Comparison of ENCODE assay signal across 24 cellular contexts in the genomic region with DNA sequence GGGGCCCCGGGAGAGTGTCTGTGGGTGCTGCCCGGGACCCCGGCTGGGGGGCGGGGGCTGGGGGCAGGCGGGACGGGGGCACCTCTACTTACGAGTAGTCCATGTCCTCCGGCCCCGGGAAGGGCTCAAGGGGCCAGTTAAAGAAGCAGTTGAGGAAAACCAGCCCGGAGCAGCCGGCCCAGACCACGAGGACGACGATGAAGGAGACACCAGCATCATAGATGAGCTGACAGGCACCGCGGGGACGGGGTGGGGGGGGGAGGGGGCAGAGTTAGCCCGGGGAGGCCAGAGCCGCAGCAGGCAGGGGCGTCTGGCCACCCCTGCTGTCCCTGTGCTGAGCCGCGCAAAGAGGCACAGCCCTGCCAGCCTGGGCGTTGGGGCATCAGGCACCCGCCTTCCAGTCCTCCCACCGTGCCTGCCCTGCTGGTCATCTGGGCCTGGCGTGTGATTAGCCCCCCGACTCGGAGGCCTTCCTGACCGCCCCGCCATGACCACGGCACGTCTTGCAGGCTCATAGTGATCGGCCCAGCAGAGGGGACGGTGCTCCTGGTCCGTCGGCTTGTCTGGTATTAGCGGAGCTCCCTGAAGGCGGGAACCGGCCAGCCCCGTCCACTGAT. TPM values are rescaled to one million over a fixed set of nuclear protein-coding genes. Genes with fewer than 3 reads are reported as not detected.
DNase-seq lines count a peak whose midpoint lies in the region; ATAC-seq and TF ChIP-seq lines count a peak whose summit lies in the region.
"Had no signal": no experiment of that assay in that cellular context is flagged by ENCODE, and none has a peak within 500 bp of the region (broad histone marks: within the 10 kb centered on the region; RNA-seq: fewer than 3 reads in every experiment).

No MANE protein-coding gene starts in this region.

- H3K4me3 ChIP-seq in OCI-LY1 (ENCODE audit: low read depth, low read length, poor library complexity, severe bottlenecking) (no peak overlapping the region), hepatocyte (no peak overlapping the region), lower lobe of right lung (no peak overlapping the region)
- H3K4me3 ChIP-seq: K562, left ventricle myocardium inferior had no signal

- H2AFZ ChIP-seq in OCI-LY1 (ENCODE audit: low read length) (no peak overlapping the region), hepatocyte (no peak overlapping the region)

- intact Hi-C loops in lower lobe of right lung (cut with DNase I) = no loop called here

- H3K4me1 ChIP-seq in OCI-LY1 (ENCODE audit: insufficient read depth, low read length, severe bottlenecking) = peaks cover 36% of the 10 kb centered on the region
- H3K4me1 ChIP-seq in hepatocyte (ENCODE audit: insufficient read depth) = peaks cover 47% of the 10 kb centered on the region
- H3K4me1 ChIP-seq in lower lobe of right lung = peaks cover 21% of the 10 kb centered on the region

- H3K36me3 ChIP-seq in OCI-LY1 (ENCODE audit: insufficient read depth, low read length) (peaks cover 69% of the 10 kb centered on the region), hepatocyte (replicated peaks; ENCODE audit: insufficient read depth, low read depth) (no peaks in the 10 kb centered on the region), lower lobe of right lung (peaks cover 30% of the 10 kb centered on the region)
- H3K36me3 ChIP-seq: left ventricle myocardium inferior had no signal

- H3K9me3 Mint-ChIP-seq in stimulated activated naive B cell treated with anti-CD40 and anti-IgM and Interleukin-4, amounts not matched to agents 10 μg/mL and 1 μg/mL and 100 μg/mL, for 72 hours = no peaks in the 10 kb centered on the region
- H3K9me3 Mint-ChIP-seq: activated naive CD8-positive, alpha-beta T cell treated with anti-CD3 and anti-CD28 coated beads, Interleukin-2, amount 10 ng/mL, durations not matched to agents 7 days and 5 days; CD4-positive, alpha-beta T cell; central memory CD8-positive, alpha-beta T cell; mesothelial cell of epicardium; natural killer cell had no signal

- H3K4me1 Mint-ChIP-seq in stimulated activated naive B cell treated with anti-CD40 and anti-IgM and Interleukin-4, amounts not matched to agents 10 μg/mL and 1 μg/mL and 100 μg/mL, for 72 hours = peaks cover 38 to 66% of the 10 kb centered on the region in 2 donors
- H3K4me1 Mint-ChIP-seq: central memory CD8-positive, alpha-beta T cell had no signal

- H3K79me2 ChIP-seq in OCI-LY1 (ENCODE audit: insufficient read depth, low read length) = no peaks in the 10 kb centered on the region
- no peaks in the 10 kb centered on the region for H3K79me2 ChIP-seq in hepatocyte

- H3K4me2 ChIP-seq in OCI-LY1 (ENCODE audit: low read length) (no peak overlapping the region), hepatocyte (no peak overlapping the region)

- peak; percentile 14 for DNase-seq in ELF-1 (ENCODE audit: low read depth, low spot score)
- DNase-seq in hepatocyte (ENCODE audit: low spot score) = peak; percentile 7
- no peak for DNase-seq in stimulated activated naive B cell treated with anti-CD40 and anti-IgM and Interleukin-4, amounts not matched to agents 10 μg/mL and 1 μg/mL and 100 μg/mL, for 72 hours
- no peak for DNase-seq in lower lobe of right lung
- DNase-seq in NCI-H1694 treated with DMSO at 0.1 percent for 48 hours (lab: John Stamatoyannopoulos, UW) = no peak
- DNase-seq: activated CD4-positive, alpha-beta T cell treated with anti-CD3 and anti-CD28 coated beads for 48 hours; activated CD8-positive, alpha-beta memory T cell treated with anti-CD3 and anti-CD28 coated beads for 24 hours; activated effector memory CD4-positive, alpha-beta T cell treated with anti-CD3 and anti-CD28 coated beads, Interleukin-2, amount 50 U/mL, for 16 hours; activated naive CD8-positive, alpha-beta T cell treated with anti-CD3 and anti-CD28 coated beads, Interleukin-2, amount 10 ng/mL, durations not matched to agents 7 days and 5 days; activated T-cell treated with anti-CD3 and anti-CD28 coated beads, Interleukin-2, amount 50 U/mL, for 1 hour; CD4-positive, alpha-beta T cell; dermis blood vessel endothelial cell; HCEC 1CT; left ventricle myocardium inferior; natural killer cell; NCI-H1436; NCI-H510A; OCI-M1; small intestine had no signal

- H3K27ac ChIP-seq in OCI-LY1 (ENCODE audit: low read depth, low read length, poor library complexity, severe bottlenecking) (peak overlapping the region; percentile 90), hepatocyte (no peak overlapping the region), lower lobe of right lung (no peak overlapping the region)

- no peaks in the 10 kb centered on the region for H3K27me3 Mint-ChIP-seq in stimulated activated naive B cell treated with anti-CD40 and anti-IgM and Interleukin-4, amounts not matched to agents 10 μg/mL and 1 μg/mL and 100 μg/mL, for 72 hours
- H3K27me3 Mint-ChIP-seq: activated naive CD8-positive, alpha-beta T cell treated with anti-CD3 and anti-CD28 coated beads, Interleukin-2, amount 10 ng/mL, durations not matched to agents 7 days and 5 days; CD4-positive, alpha-beta T cell; central memory CD8-positive, alpha-beta T cell had no signal

- H3K36me3 Mint-ChIP-seq in stimulated activated naive B cell treated with anti-CD40 and anti-IgM and Interleukin-4, amounts not matched to agents 10 μg/mL and 1 μg/mL and 100 μg/mL, for 72 hours = peaks cover 34 to 57% of the 10 kb centered on the region in 2 donors
- H3K36me3 Mint-ChIP-seq: activated naive CD8-positive, alpha-beta T cell treated with anti-CD3 and anti-CD28 coated beads, Interleukin-2, amount 10 ng/mL, durations not matched to agents 7 days and 5 days; mesothelial cell of epicardium; natural killer cell had no signal

- no peak for ATAC-seq in stimulated activated naive B cell treated with anti-CD40 and anti-IgM and Interleukin-4, amounts not matched to agents 10 μg/mL and 1 μg/mL and 100 μg/mL, for 72 hours (replicated peaks)
- ATAC-seq in HG03135 (IDR thresholded peaks at IDR 0.05; ENCODE audit: unreplicated experiment) (no peak), lower lobe of right lung (no peak)
- ATAC-seq: natural killer cell had no signal

- H3K9ac ChIP-seq in OCI-LY1 (ENCODE audit: low read length) = no peak overlapping the region; the same call in 1 of the 2 replicates

- 88% methylated on average over 28 of the region's 40 CpGs for WGBS in hepatocyte (ENCODE audit: low lambda C conversion rate, missing lambda C conversion rate)

- H4K20me1 ChIP-seq in OCI-LY1 (ENCODE audit: insufficient read depth, low read length) = no peaks in the 10 kb centered on the region
- H4K20me1 ChIP-seq in hepatocyte (ENCODE audit: insufficient read depth, poor library complexity, severe bottlenecking) = no peaks in the 10 kb centered on the region

- peak overlapping the region; percentile 16 to 25 for H3K4me3 Mint-ChIP-seq in stimulated activated naive B cell treated with anti-CD40 and anti-IgM and Interleukin-4, amounts not matched to agents 10 μg/mL and 1 μg/mL and 100 μg/mL, for 72 hours
- H3K4me3 Mint-ChIP-seq: activated naive CD8-positive, alpha-beta T cell treated with anti-CD3 and anti-CD28 coated beads, Interleukin-2, amount 10 ng/mL, durations not matched to agents 7 days and 5 days; CD4-positive, alpha-beta T cell; central memory CD8-positive, alpha-beta T cell; mesothelial cell of epicardium; natural killer cell had no signal

- H3K27ac Mint-ChIP-seq in stimulated activated naive B cell treated with anti-CD40 and anti-IgM and Interleukin-4, amounts not matched to agents 10 μg/mL and 1 μg/mL and 100 μg/mL, for 72 hours = peak overlapping the region; percentile 98
- H3K27ac Mint-ChIP-seq: activated naive CD8-positive, alpha-beta T cell treated with anti-CD3 and anti-CD28 coated beads, Interleukin-2, amount 10 ng/mL, durations not matched to agents 7 days and 5 days; CD4-positive, alpha-beta T cell; mesothelial cell of epicardium; natural killer cell had no signal

- no peaks in the 10 kb centered on the region for H3K9me3 ChIP-seq in OCI-LY1 (ENCODE audit: low read length)
- H3K9me3 ChIP-seq in hepatocyte (ENCODE audit: low read depth) = no peaks in the 10 kb centered on the region
- no peaks in the 10 kb centered on the region for H3K9me3 ChIP-seq in lower lobe of right lung
- H3K9me3 ChIP-seq: left ventricle myocardium inferior had no signal

- no peaks in the 10 kb centered on the region for H3K27me3 ChIP-seq in OCI-LY1 (ENCODE audit: insufficient read depth, low read length)
- H3K27me3 ChIP-seq in hepatocyte = no peaks in the 10 kb centered on the region
- no peaks in the 10 kb centered on the region for H3K27me3 ChIP-seq in lower lobe of right lung (ENCODE audit: low read depth)

- H3F3A ChIP-seq in OCI-LY1 (ENCODE audit: insufficient read depth, low read length) = no peaks in the 10 kb centered on the region

- TF ChIP-seq CTCF in OCI-LY1 (IDR thresholded peaks at IDR 0.05; ENCODE audit: low read length) (no peak), hepatocyte (IDR thresholded peaks at IDR 0.05; ENCODE audit: poor library complexity) (no peak), lower lobe of right lung (IDR thresholded peaks at IDR 0.05) (no peak)

- H3K9me2 ChIP-seq in OCI-LY1 (ENCODE audit: low read depth, low read length) = no peaks in the 10 kb centered on the region
- no peaks in the 10 kb centered on the region for H3K9me2 ChIP-seq in hepatocyte (replicated peaks; ENCODE audit: insufficient read depth)

RNA-seq across cellular contexts. Expression of gene PITPNA, which starts 29.0 kb away (rescaled TPM):
- total RNA-seq in hepatocyte (25.4 and 26.8 TPM in 2 replicates), lower lobe of right lung (71.3 TPM)
- polyA plus RNA-seq in hepatocyte = 55.0 and 58.0 TPM in 2 replicates

RNA-seq across cellular contexts. Expression of gene SLC43A2, which starts 37.1 kb away (rescaled TPM):
- total RNA-seq in hepatocyte = 6.0 and 6.1 TPM in 2 replicates
- 9.8 and 10.2 TPM in 2 replicates for polyA plus RNA-seq in hepatocyte
- total RNA-seq in lower lobe of right lung = 44.6 TPM

RNA-seq across cellular contexts. Expression of gene SCARF1, which starts 54.0 kb away (rescaled TPM):
- total RNA-seq in hepatocyte (0.93 and 1.2 TPM in 2 replicates), lower lobe of right lung (37.4 TPM)
- 1.0 and 2.0 TPM in 2 replicates for polyA plus RNA-seq in hepatocyte

RNA-seq across cellular contexts. Expression of gene RILP, which starts 58.1 kb away (rescaled TPM):
- total RNA-seq in hepatocyte = 10.3 and 13.7 TPM in 2 replicates
- 9.9 and 11.1 TPM in 2 replicates for polyA plus RNA-seq in hepatocyte
- total RNA-seq in lower lobe of right lung = 41.5 TPM

Comparison
In these comparisons a context has a peak if more than half of its experiments do, and no peak if none do; other contexts are left out.
1. DNase-seq: peak in ELF-1 (single experiment) and hepatocyte (single experiment); none in stimulated activated naive B cell treated with anti-CD40 and anti-IgM and Interleukin-4, amounts not matched to agents 10 μg/mL and 1 μg/mL and 100 μg/mL, for 72 hours (single experiment), lower lobe of right lung (single experiment) and NCI-H1694 treated with DMSO at 0.1 percent for 48 hours (single experiment).
2. RNA of gene SCARF1, which starts 54.0 kb away (total RNA-seq): 37.4 TPM in lower lobe of right lung (single experiment); 0.93 to 1.2 TPM in hepatocyte; every median in the first group is over 10 times any median in the second.